In genomic region chrX:10039821-10040793, GRCh38 we compare ENCODE assay signal across 15 cellular contexts.
A peak's percentile ranks its signal among the peaks of the same experiment; 100 is the strongest.
DNase-seq lines count a peak whose midpoint lies in the region; ATAC-seq and TF ChIP-seq lines count a peak whose summit lies in the region.
"Had no signal": no experiment of that assay in that cellular context is flagged by ENCODE, and none has a peak within 500 bp of the region (broad histone marks: within the 10 kb centered on the region; RNA-seq: fewer than 3 reads in every experiment).

No MANE protein-coding gene starts in this region.

- H3K4me1 Mint-ChIP-seq in endodermal cell = peaks cover 12% of the 10 kb centered on the region

- no peak overlapping the region for H3K9ac ChIP-seq in endodermal cell (ENCODE audit: extremely low read depth, low read length, poor library complexity, severe bottlenecking)
- H3K9ac ChIP-seq: BLaER1 treated with 17β-estradiol and CSF1 and Interleukin-3, amounts not matched to agents 10 nM and 100 nM had no signal

- H3K27me3 Mint-ChIP-seq in endodermal cell (ENCODE audit: insufficient read depth) = no peaks in the 10 kb centered on the region

- ATAC-seq in right lobe of liver (peak; percentile 26 to 77 (median 62)), HG02610 (IDR thresholded peaks at IDR 0.05; ENCODE audit: unreplicated experiment) (no peak), GM21529 (IDR thresholded peaks at IDR 0.05; ENCODE audit: unreplicated experiment) (no peak)
- ATAC-seq: K562 had no signal

- H3K4me3 Mint-ChIP-seq in endodermal cell = no peak overlapping the region
- H3K4me3 Mint-ChIP-seq: nephron progenitor cell had no signal

- H3K9me3 ChIP-seq in endodermal cell (ENCODE audit: control insufficient read depth, low read length) = no peaks in the 10 kb centered on the region
- H3K9me3 ChIP-seq in right lobe of liver = no peaks in the 10 kb centered on the region
- H3K9me3 ChIP-seq in HAP-1 = no peaks in the 10 kb centered on the region
- H3K9me3 ChIP-seq: vagina had no signal

- TF ChIP-seq CTCF in endodermal cell (conservative IDR thresholded peaks at IDR 0.05) = no peak
- no peak for TF ChIP-seq CTCF in right lobe of liver (IDR thresholded peaks at IDR 0.05)

- H3K36me3 ChIP-seq in endodermal cell (ENCODE audit: control insufficient read depth, insufficient read depth, low read length) = no peaks in the 10 kb centered on the region
- no peaks in the 10 kb centered on the region for H3K36me3 ChIP-seq in right lobe of liver
- no peaks in the 10 kb centered on the region for H3K36me3 ChIP-seq in HAP-1 (replicated peaks)
- H3K36me3 ChIP-seq: BLaER1 treated with 17β-estradiol and CSF1 and Interleukin-3, amounts not matched to agents 10 nM and 100 nM; vagina had no signal

- H3K36me3 Mint-ChIP-seq in endodermal cell (ENCODE audit: low read depth) = peaks cover 3% of the 10 kb centered on the region

- TF ChIP-seq POLR2A in right lobe of liver (IDR thresholded peaks at IDR 0.05) = no peak

- WGBS in endodermal cell (ENCODE audit: insufficient coverage in 1 of 2, insufficient read length in 1 of 2), 2 experiments = 57 to 83% methylated on average over 1 to 10 of the region's 12 CpGs
- WGBS in right lobe of liver (ENCODE audit: insufficient coverage, low coverage, low lambda C conversion rate, missing lambda C conversion rate) = 50% methylated on average over 10 of the region's 12 CpGs

- H3K4me3 ChIP-seq in endodermal cell (ENCODE audit: low read length) (no peak overlapping the region), right lobe of liver (no peak overlapping the region), HAP-1 (no peak overlapping the region)
- H3K4me3 ChIP-seq: BLaER1 treated with 17β-estradiol and CSF1 and Interleukin-3, amounts not matched to agents 10 nM and 100 nM; K562; vagina had no signal

- peak overlapping the region; percentile 32 for H3K27ac Mint-ChIP-seq in endodermal cell
- H3K27ac Mint-ChIP-seq: nephron progenitor cell had no signal

- in situ Hi-C loops in HAP-1 (cut with MboI; ENCODE audit: low sequenced_read_pairs) = no loop called here

- peak; percentile 23 for DNase-seq in GM03348 (ENCODE audit: low spot score)
- peak; percentile 53 for DNase-seq in NCI-H226
- no peak for DNase-seq in endodermal cell
- DNase-seq in right lobe of liver = no peak
- DNase-seq in HAP-1 (ENCODE audit: low spot score in 2 of 2) = no peak
- no peak for DNase-seq in posterior vena cava (ENCODE audit: low spot score)
- DNase-seq: activated CD4-positive, CD25-positive, alpha-beta regulatory T cell treated with anti-CD3 and anti-CD28 coated beads, Interleukin-2, amount 50 U/mL, for 72 hours; NCI-H1417 treated with DMSO at 0.1 percent for 48 hours; nephron progenitor cell; stimulated activated naive CD4-positive, alpha-beta T cell treated with Interleukin-2 at 50 U/mL for 16 hours had no signal

- intact Hi-C loops in right lobe of liver (cut with DNase I) = no loop called here
- intact Hi-C loops in posterior vena cava (cut with DNase I) = loop anchor here in 1 of 2 donors (5.0 kb wide), 1 partner anchor 278 kb away; no protein-coding TSS in a partner anchor

- H3K4me1 ChIP-seq in endodermal cell (ENCODE audit: control insufficient read depth, insufficient read depth, low read length) (no peaks in the 10 kb centered on the region), right lobe of liver (peaks cover 0 to 4% (median 0%) of the 10 kb centered on the region in 4 donors), HAP-1 (no peaks in the 10 kb centered on the region)

- H3K27me3 ChIP-seq in endodermal cell (ENCODE audit: control insufficient read depth, insufficient read depth, low read length, poor library complexity, severe bottlenecking) = no peaks in the 10 kb centered on the region
- H3K27me3 ChIP-seq in right lobe of liver = no peaks in the 10 kb centered on the region
- H3K27me3 ChIP-seq in HAP-1 (ENCODE audit: low read depth) = no peaks in the 10 kb centered on the region
- H3K27me3 ChIP-seq: BLaER1 treated with 17β-estradiol and CSF1 and Interleukin-3, amounts not matched to agents 10 nM and 100 nM; vagina had no signal

- H3K9me3 Mint-ChIP-seq in endodermal cell = peaks cover 72% of the 10 kb centered on the region

- H3K27ac ChIP-seq in endodermal cell (ENCODE audit: low read depth, low read length) (no peak overlapping the region), right lobe of liver (no peak overlapping the region)
- H3K27ac ChIP-seq: BLaER1 treated with 17β-estradiol and CSF1 and Interleukin-3, amounts not matched to agents 10 nM and 100 nM; vagina had no signal

Comparison
In these comparisons a context has a peak if more than half of its experiments do, and no peak if none do; other contexts are left out.
1. DNase-seq: peak in GM03348 (single experiment) and NCI-H226 (single experiment); none in endodermal cell (single experiment), right lobe of liver (0 of 3), HAP-1 (0 of 2) and posterior vena cava (single experiment).
2. ATAC-seq: peak in right lobe of liver (4 of 4); none in HG02610 (single experiment) and GM21529 (single experiment).